Comparison of ENCODE assay signal across 1 cellular context in genomic region chr5:170434953-170435605, GRCh38.
TF ChIP-seq lines count a peak whose summit lies in the region.

No MANE protein-coding gene starts in this region.

TF ChIP-seq in HCT116, 20 proteins besides CTCF, POLR2A, EP300 and RAD21 (continued from another document):
- TF ChIP-seq, protein P1, sequence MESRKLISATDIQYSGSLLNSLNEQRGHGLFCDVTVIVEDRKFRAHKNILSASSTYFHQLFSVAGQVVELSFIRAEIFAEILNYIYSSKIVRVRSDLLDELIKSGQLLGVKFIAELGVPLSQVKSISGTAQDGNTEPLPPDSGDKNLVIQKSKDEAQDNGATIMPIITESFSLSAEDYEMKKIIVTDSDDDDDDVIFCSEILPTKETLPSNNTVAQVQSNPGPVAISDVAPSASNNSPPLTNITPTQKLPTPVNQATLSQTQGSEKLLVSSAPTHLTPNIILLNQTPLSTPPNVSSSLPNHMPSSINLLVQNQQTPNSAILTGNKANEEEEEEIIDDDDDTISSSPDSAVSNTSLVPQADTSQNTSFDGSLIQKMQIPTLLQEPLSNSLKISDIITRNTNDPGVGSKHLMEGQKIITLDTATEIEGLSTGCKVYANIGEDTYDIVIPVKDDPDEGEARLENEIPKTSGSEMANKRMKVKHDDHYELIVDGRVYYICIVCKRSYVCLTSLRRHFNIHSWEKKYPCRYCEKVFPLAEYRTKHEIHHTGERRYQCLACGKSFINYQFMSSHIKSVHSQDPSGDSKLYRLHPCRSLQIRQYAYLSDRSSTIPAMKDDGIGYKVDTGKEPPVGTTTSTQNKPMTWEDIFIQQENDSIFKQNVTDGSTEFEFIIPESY (IDR thresholded peaks at IDR 0.05; ENCODE audit: extremely low read depth, insufficient replicate concordance, low read length), result no peak
- TF ChIP-seq, protein P2, sequence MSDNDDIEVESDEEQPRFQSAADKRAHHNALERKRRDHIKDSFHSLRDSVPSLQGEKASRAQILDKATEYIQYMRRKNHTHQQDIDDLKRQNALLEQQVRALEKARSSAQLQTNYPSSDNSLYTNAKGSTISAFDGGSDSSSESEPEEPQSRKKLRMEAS (IDR thresholded peaks at IDR 0.05), result no peak
- TF ChIP-seq FOSL1 (IDR thresholded peaks at IDR 0.05; ENCODE audit: low read depth) (no peak), TCF7L2 (IDR thresholded peaks at IDR 0.05; ENCODE audit: borderline replicate concordance, extremely low read depth, insufficient read depth, insufficient read length) (no peak), POLR2AphosphoS5 (IDR thresholded peaks at IDR 0.05; ENCODE audit: low read depth, low read length) (no peak)
